11 cellular contexts compared by ENCODE assay signal in the genomic region with DNA sequence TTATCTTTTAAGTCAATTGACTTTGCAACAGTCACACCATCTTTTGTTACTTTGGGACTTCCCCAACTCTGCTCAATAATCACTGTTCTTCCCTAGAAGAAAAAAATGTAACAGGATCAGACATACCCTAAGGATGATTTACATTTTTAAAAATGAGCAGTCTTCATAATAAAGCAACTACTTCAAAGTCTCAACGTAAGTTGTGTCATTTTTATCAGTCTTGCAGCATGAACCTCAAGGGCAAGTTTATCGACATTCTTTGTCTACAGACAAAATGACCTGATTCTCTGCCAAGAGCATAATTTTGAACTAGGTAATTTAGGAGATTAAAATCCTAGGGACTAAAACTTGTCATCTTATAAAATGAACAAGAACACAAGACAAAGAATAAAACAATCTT. TPM values are rescaled to one million over a fixed set of nuclear protein-coding genes. Genes with fewer than 3 reads are reported as not detected.
DNase-seq lines count a peak whose midpoint lies in the region; ATAC-seq and TF ChIP-seq lines count a peak whose summit lies in the region.
"Had no signal": no experiment of that assay in that cellular context is flagged by ENCODE, and none has a peak within 500 bp of the region (broad histone marks: within the 10 kb centered on the region; RNA-seq: fewer than 3 reads in every experiment).

No MANE protein-coding gene starts in this region.

- H3K9me3 ChIP-seq in BLaER1 (no peaks in the 10 kb centered on the region), right lobe of liver (no peaks in the 10 kb centered on the region), heart left ventricle (no peaks in the 10 kb centered on the region), Peyer's patch (no peaks in the 10 kb centered on the region)
- H3K9me3 ChIP-seq: mucosa of descending colon had no signal

- H3K27ac ChIP-seq in BLaER1 (no peak overlapping the region), HL-60 (replicated peaks) (no peak overlapping the region), right lobe of liver (peak overlapping the region in 2 of 3 donors; percentile 100), heart left ventricle (no peak overlapping the region), Peyer's patch (no peak overlapping the region)

- peaks cover 43% of the 10 kb centered on the region for H3K4me1 ChIP-seq in BLaER1
- peaks cover 0 to 24% (median 3%) of the 10 kb centered on the region in 4 donors for H3K4me1 ChIP-seq in right lobe of liver
- peaks cover 8 to 50% (median 34%) of the 10 kb centered on the region in 12 donors for H3K4me1 ChIP-seq in heart left ventricle
- H3K4me1 ChIP-seq in Peyer's patch, result peaks cover 0 to 38% (median 19%) of the 10 kb centered on the region in 4 donors

- H4K20me1 ChIP-seq in BLaER1, result peaks cover 83% of the 10 kb centered on the region

- H3K27ac Mint-ChIP-seq in activated naive CD8-positive, alpha-beta T cell treated with anti-CD3 and anti-CD28 coated beads, Interleukin-2, amount 50 U/mL, for 24 hours, result peak overlapping the region; percentile 97

- H3K9me3 Mint-ChIP-seq in activated naive CD8-positive, alpha-beta T cell treated with anti-CD3 and anti-CD28 coated beads, Interleukin-2, amount 50 U/mL, for 24 hours, result no peaks in the 10 kb centered on the region

- H3K4me1 Mint-ChIP-seq in activated naive CD8-positive, alpha-beta T cell treated with anti-CD3 and anti-CD28 coated beads, Interleukin-2, amount 50 U/mL, for 24 hours, result peaks cover 59% of the 10 kb centered on the region

- H3K36me3 ChIP-seq in BLaER1, result peaks cover 68% of the 10 kb centered on the region
- peaks cover 5 to 55% (median 30%) of the 10 kb centered on the region in 4 donors for H3K36me3 ChIP-seq in right lobe of liver
- H3K36me3 ChIP-seq in heart left ventricle, result peaks cover 0 to 68% (median 63%) of the 10 kb centered on the region in 9 donors
- H3K36me3 ChIP-seq in Peyer's patch, result peaks cover 0 to 47% (median under 1%) of the 10 kb centered on the region in 3 donors

- H3K27me3 ChIP-seq in BLaER1, result no peaks in the 10 kb centered on the region
- H3K27me3 ChIP-seq in HL-60 (ENCODE audit: insufficient read depth, poor library complexity, severe bottlenecking), result no peaks in the 10 kb centered on the region
- no peaks in the 10 kb centered on the region for H3K27me3 ChIP-seq in right lobe of liver
- no peaks in the 10 kb centered on the region for H3K27me3 ChIP-seq in heart left ventricle
- H3K27me3 ChIP-seq in Peyer's patch, result no peaks in the 10 kb centered on the region

- H3K4me3 Mint-ChIP-seq in activated naive CD8-positive, alpha-beta T cell treated with anti-CD3 and anti-CD28 coated beads, Interleukin-2, amount 50 U/mL, for 24 hours, result peak overlapping the region; percentile 97

- intact Hi-C loops in right lobe of liver (cut with DNase I), result no loop called here
- intact Hi-C loops in heart left ventricle (cut with DNase I), result loop anchor here in 3 of 10 donors (5.0 to 10.0 kb wide), 4 partner anchors 45 to 278 kb away; partner anchors contain the start of gene COQ10B (in 1 of the 3)

- H3K9ac ChIP-seq in BLaER1, result peak overlapping the region; percentile 90

- no peak for ATAC-seq in activated naive CD8-positive, alpha-beta T cell treated with anti-CD3 and anti-CD28 coated beads, Interleukin-2, amount 50 U/mL, for 24 hours
- no peak for ATAC-seq in right lobe of liver
- ATAC-seq in heart left ventricle, result no peak
- ATAC-seq: mucosa of descending colon, Right ventricle myocardium inferior had no signal

- peak overlapping the region; percentile 87 for H3K4me3 ChIP-seq in BLaER1
- H3K4me3 ChIP-seq in HL-60 (replicated peaks; ENCODE audit: insufficient read depth, low read length), result peak overlapping the region; percentile 81
- H3K4me3 ChIP-seq in right lobe of liver, result peak overlapping the region in 1 of 3 donors; percentile 70
- peak overlapping the region in 2 of 12 donors; percentile 94 to 96 for H3K4me3 ChIP-seq in heart left ventricle
- peak overlapping the region in 1 of 4 donors; percentile 85 for H3K4me3 ChIP-seq in Peyer's patch
- H3K4me3 ChIP-seq: mucosa of descending colon had no signal

- no peaks in the 10 kb centered on the region for H3K27me3 Mint-ChIP-seq in activated naive CD8-positive, alpha-beta T cell treated with anti-CD3 and anti-CD28 coated beads, Interleukin-2, amount 50 U/mL, for 24 hours

- TF ChIP-seq CTCF in HL-60 (IDR thresholded peaks at IDR 0.05; ENCODE audit: insufficient read depth, low read length) (no peak), right lobe of liver (IDR thresholded peaks at IDR 0.05) (no peak), heart left ventricle (IDR thresholded peaks at IDR 0.05) (no peak), Peyer's patch (IDR thresholded peaks at IDR 0.05) (no peak)

- TF ChIP-seq POLR2A in right lobe of liver (IDR thresholded peaks at IDR 0.05) (no peak), heart left ventricle (IDR thresholded peaks at IDR 0.05) (no peak), Peyer's patch (IDR thresholded peaks at IDR 0.05) (no peak)

- peaks cover 88% of the 10 kb centered on the region for H3K36me3 Mint-ChIP-seq in activated naive CD8-positive, alpha-beta T cell treated with anti-CD3 and anti-CD28 coated beads, Interleukin-2, amount 50 U/mL, for 24 hours (ENCODE audit: low read depth)

- 5% methylated on average over 2 of the region's 2 CpGs for WGBS in right lobe of liver (ENCODE audit: insufficient coverage, low coverage, low lambda C conversion rate, missing lambda C conversion rate)
- 18 to 27% (median 22%) methylated on average over 2 of the region's 2 CpGs for WGBS in heart left ventricle, 4 donors

- H3K4me2 ChIP-seq in BLaER1, result peak overlapping the region; percentile 84

- DNase-seq in HL-60 (ENCODE audit: low read depth in 1 of 2, low spot score in 1 of 2), result no peak
- DNase-seq in activated naive CD8-positive, alpha-beta T cell treated with anti-CD3 and anti-CD28 coated beads, Interleukin-2, amount 50 U/mL, for 24 hours, result no peak
- no peak for DNase-seq in right lobe of liver
- no peak for DNase-seq in GF-D8 (lab: John Stamatoyannopoulos, UW)
- DNase-seq in DMS114 treated with DMSO at 0.1 percent for 48 hours (lab: John Stamatoyannopoulos, UW; ENCODE audit: unreplicated experiment), result no peak
- no peak for DNase-seq in heart left ventricle
- DNase-seq in Peyer's patch, result no peak
- DNase-seq: DMS79 treated with DMSO at 0.1 percent for 48 hours, mucosa of descending colon had no signal

RNA-seq across cellular contexts. Expression of gene HSPD1, which starts 2.3 kb away (rescaled TPM):
- total RNA-seq in right lobe of liver (100 to 1,000 TPM; 241 to 552 (median 353) TPM), heart left ventricle (100 to 1,000 TPM in 7 of 9 donors, 10 to 100 TPM in 2; 86.7 to 154 (median 118) TPM), Peyer's patch (100 to 1,000 TPM in 3 of 4 donors, 10 to 100 TPM in 1; 88.4 to 221 (median 122) TPM)
- polyA plus RNA-seq in heart left ventricle, result 100 to 1,000 TPM; 121 to 246 TPM

RNA-seq across cellular contexts. Expression of gene HSPE1, which starts 2.9 kb away (rescaled TPM):
- total RNA-seq in right lobe of liver, result 100 to 1,000 TPM in 4 of 6 experiments, 10 to 100 TPM in 2; 91.8 to 318 (median 209) TPM
- 100 to 1,000 TPM in 6 of 9 donors, 10 to 100 TPM in 3; 75.0 to 136 (median 102) TPM for total RNA-seq in heart left ventricle
- 100 to 1,000 TPM; 184 to 261 TPM for polyA plus RNA-seq in heart left ventricle
- total RNA-seq in Peyer's patch, result 10 to 100 TPM; 23.8 to 95.4 (median 67.8) TPM

RNA-seq across cellular contexts. Expression of gene MOB4, which starts 18.6 kb away (rescaled TPM):
- total RNA-seq in right lobe of liver (10 to 100 TPM in 2 of 6 experiments, 1 to 10 TPM in 4; 3.4 to 10.7 (median 8.0) TPM), heart left ventricle (10 to 100 TPM; 25.6 to 40.9 (median 35.2) TPM), Peyer's patch (10 to 100 TPM; 11.0 to 36.3 (median 20.5) TPM)
- polyA plus RNA-seq in heart left ventricle, result 10 to 100 TPM; 19.6 to 48.9 TPM

RNA-seq across cellular contexts. Expression of gene COQ10B, which starts 43.9 kb away (rescaled TPM):
- total RNA-seq in right lobe of liver, result 10 to 100 TPM; 11.7 to 23.7 (median 17.1) TPM
- total RNA-seq in heart left ventricle, result 10 to 100 TPM; 26.6 to 39.9 (median 33.8) TPM
- polyA plus RNA-seq in heart left ventricle, result 10 to 100 TPM; 21.6 to 38.5 TPM
- 10 to 100 TPM; 14.4 to 30.3 (median 22.3) TPM for total RNA-seq in Peyer's patch

Comparison
In these comparisons a context has a peak if more than half of its experiments do, and no peak if none do; other contexts are left out.
1. H3K27ac ChIP-seq: peak in right lobe of liver (2 of 3); none in BLaER1 (single experiment), HL-60 (single experiment), heart left ventricle (0 of 12) and Peyer's patch (0 of 4).